In genomic region chr1:116401646-116402176, GRCh38 we compare ENCODE assay signal across 20 cellular contexts. TPM values are rescaled to one million over a fixed set of nuclear protein-coding genes. Genes with fewer than 3 reads are reported as not detected.
A peak's percentile ranks its signal among the peaks of the same experiment; 100 is the strongest.
DNase-seq lines count a peak whose midpoint lies in the region; ATAC-seq and TF ChIP-seq lines count a peak whose summit lies in the region.
"Had no signal": no experiment of that assay in that cellular context is flagged by ENCODE, and none has a peak within 500 bp of the region (broad histone marks: within the 10 kb centered on the region; RNA-seq: fewer than 3 reads in every experiment).

No MANE protein-coding gene starts in this region.

- CTCF ChIA-PET in activated naive CD4-positive, alpha-beta T cell treated with anti-CD3 and anti-CD28 coated beads, Interleukin-2, amount 10 ng/mL, durations not matched to agents 7 days and 5 days (lab: Charles Lee): interaction anchor here (1.7 to 2.8 kb wide), 2 partner anchors 38 to 263 kb away, joined by 3 to 12 read pairs; no protein-coding TSS in a partner anchor
- CTCF ChIA-PET in CD8-positive, alpha-beta memory T cell (lab: Charles Lee): interaction anchor here (0.7 to 2.0 kb wide), 2 partner anchors 10 to 12 kb away, joined by 3 to 5 read pairs; no protein-coding TSS in a partner anchor

- H3K27ac Mint-ChIP-seq in activated naive CD4-positive, alpha-beta T cell treated with anti-CD3 and anti-CD28 coated beads, Interleukin-2, amount 10 ng/mL, durations not matched to agents 7 days and 5 days: peak overlapping the region; percentile 9
- peak overlapping the region; percentile 21 to 95 (median 78) for H3K27ac Mint-ChIP-seq in CD8-positive, alpha-beta memory T cell
- H3K27ac Mint-ChIP-seq in activated T-helper 17 cell treated with anti-CD3 and anti-CD28 coated beads, Interleukin-2, amount 50 U/mL, for 72 hours: peak overlapping the region; percentile 90
- H3K27ac Mint-ChIP-seq: progenitor cell of endocrine pancreas had no signal

- no peak overlapping the region for H3K27ac ChIP-seq in CD8-positive, alpha-beta memory T cell (ENCODE audit: low read depth, low read length)
- peak overlapping the region; percentile 13 for H3K27ac ChIP-seq in hepatocyte
- H3K27ac ChIP-seq in GM23248: no peak overlapping the region
- H3K27ac ChIP-seq: neutrophil, SJCRH30, suprapubic skin had no signal

- ATAC-seq in activated T-helper 17 cell treated with anti-CD3 and anti-CD28 coated beads, Interleukin-2, amount 50 U/mL, for 72 hours (replicated peaks): no peak
- ATAC-seq: Panc1 had no signal

- no peaks in the 10 kb centered on the region for H3K9me3 ChIP-seq in CD8-positive, alpha-beta memory T cell (ENCODE audit: low read length)
- H3K9me3 ChIP-seq in hepatocyte (ENCODE audit: low read depth): no peaks in the 10 kb centered on the region
- no peaks in the 10 kb centered on the region for H3K9me3 ChIP-seq in GM23248 (ENCODE audit: low read depth)
- H3K9me3 ChIP-seq: HAP-1, neutrophil, SJCRH30, suprapubic skin had no signal

- no peak for TF ChIP-seq CTCF in hepatocyte (IDR thresholded peaks at IDR 0.05; ENCODE audit: poor library complexity)

- in situ Hi-C loops in GM23248 (cut with MboI): no loop called here

- H3K4me1 Mint-ChIP-seq in activated naive CD4-positive, alpha-beta T cell treated with anti-CD3 and anti-CD28 coated beads, Interleukin-2, amount 10 ng/mL, durations not matched to agents 7 days and 5 days: peaks cover 18% of the 10 kb centered on the region
- H3K4me1 Mint-ChIP-seq in CD8-positive, alpha-beta memory T cell: peaks cover 17 to 27% (median 25%) of the 10 kb centered on the region in 3 donors
- no peaks in the 10 kb centered on the region for H3K4me1 Mint-ChIP-seq in activated T-helper 17 cell treated with anti-CD3 and anti-CD28 coated beads, Interleukin-2, amount 50 U/mL, for 72 hours

- H3K4me3 Mint-ChIP-seq in activated naive CD4-positive, alpha-beta T cell treated with anti-CD3 and anti-CD28 coated beads, Interleukin-2, amount 10 ng/mL, durations not matched to agents 7 days and 5 days: no peak overlapping the region
- H3K4me3 Mint-ChIP-seq in CD8-positive, alpha-beta memory T cell: no peak overlapping the region
- H3K4me3 Mint-ChIP-seq in activated T-helper 17 cell treated with anti-CD3 and anti-CD28 coated beads, Interleukin-2, amount 50 U/mL, for 72 hours: no peak overlapping the region

- H2AFZ ChIP-seq in hepatocyte (no peak overlapping the region), GM23248 (no peak overlapping the region)

- H3K27me3 Mint-ChIP-seq in activated naive CD4-positive, alpha-beta T cell treated with anti-CD3 and anti-CD28 coated beads, Interleukin-2, amount 10 ng/mL, durations not matched to agents 7 days and 5 days: no peaks in the 10 kb centered on the region
- no peaks in the 10 kb centered on the region for H3K27me3 Mint-ChIP-seq in CD8-positive, alpha-beta memory T cell
- no peaks in the 10 kb centered on the region for H3K27me3 Mint-ChIP-seq in activated T-helper 17 cell treated with anti-CD3 and anti-CD28 coated beads, Interleukin-2, amount 50 U/mL, for 72 hours
- H3K27me3 Mint-ChIP-seq: progenitor cell of endocrine pancreas had no signal

- no peak for DNase-seq in activated naive CD4-positive, alpha-beta T cell treated with anti-CD3 and anti-CD28 coated beads, Interleukin-2, amount 10 ng/mL, durations not matched to agents 7 days and 5 days
- no peak for DNase-seq in activated naive CD4-positive, alpha-beta T cell treated with anti-CD3 and anti-CD28 coated beads, Interleukin-2, amount 50 U/mL, for 16 hours
- DNase-seq in CD8-positive, alpha-beta memory T cell: no peak
- DNase-seq in hepatocyte (ENCODE audit: low spot score) (no peak), GM23248 (no peak), SIG-M5 (lab: John Stamatoyannopoulos, UW) (no peak), putamen (ENCODE audit: low spot score) (no peak)
- DNase-seq: activated effector memory CD4-positive, alpha-beta T cell treated with Interleukin-2 at 50 U/mL for 16 hours; central memory CD4-positive, alpha-beta T cell; dermis blood vessel endothelial cell; NCI-H1092; NCI-H187 treated with DMSO at 0.1 percent for 48 hours; NCI-H526; SJCRH30 had no signal

- no peak overlapping the region for H3K4me3 ChIP-seq in CD8-positive, alpha-beta memory T cell (ENCODE audit: low read length)
- H3K4me3 ChIP-seq in hepatocyte (no peak overlapping the region), GM23248 (no peak overlapping the region)
- H3K4me3 ChIP-seq: HAP-1, SJCRH30, suprapubic skin had no signal

- no peak overlapping the region for H3K9ac ChIP-seq in GM23248

- no peaks in the 10 kb centered on the region for H3K27me3 ChIP-seq in CD8-positive, alpha-beta memory T cell (ENCODE audit: insufficient read depth, low read length, poor library complexity, severe bottlenecking)
- H3K27me3 ChIP-seq in hepatocyte (no peaks in the 10 kb centered on the region), GM23248 (replicated peaks; ENCODE audit: insufficient read depth) (no peaks in the 10 kb centered on the region)
- H3K27me3 ChIP-seq: neutrophil, SJCRH30, suprapubic skin had no signal

- H3F3A ChIP-seq in GM23248 (ENCODE audit: insufficient read depth): peaks cover 26% of the 10 kb centered on the region

- peaks cover 92% of the 10 kb centered on the region for H3K36me3 ChIP-seq in CD8-positive, alpha-beta memory T cell (ENCODE audit: insufficient read depth, low read length)
- H3K36me3 ChIP-seq in hepatocyte (replicated peaks; ENCODE audit: insufficient read depth, low read depth) (peaks cover 6% of the 10 kb centered on the region), GM23248 (ENCODE audit: low read depth) (peaks cover 92% of the 10 kb centered on the region)

- H3K79me2 ChIP-seq in hepatocyte: no peaks in the 10 kb centered on the region
- no peaks in the 10 kb centered on the region for H3K79me2 ChIP-seq in GM23248 (ENCODE audit: insufficient read depth)

- no peaks in the 10 kb centered on the region for H3K9me3 Mint-ChIP-seq in activated naive CD4-positive, alpha-beta T cell treated with anti-CD3 and anti-CD28 coated beads, Interleukin-2, amount 10 ng/mL, durations not matched to agents 7 days and 5 days
- H3K9me3 Mint-ChIP-seq in CD8-positive, alpha-beta memory T cell: no peaks in the 10 kb centered on the region
- no peaks in the 10 kb centered on the region for H3K9me3 Mint-ChIP-seq in activated T-helper 17 cell treated with anti-CD3 and anti-CD28 coated beads, Interleukin-2, amount 50 U/mL, for 72 hours

- 76% methylated on average over 3 of the region's 3 CpGs for WGBS in hepatocyte (ENCODE audit: low lambda C conversion rate, missing lambda C conversion rate)
- WGBS in GM23248 (ENCODE audit: low coverage in 1 of 2, low lambda C conversion rate in 2 of 2, missing lambda C conversion rate in 2 of 2), 2 experiments: 100% methylated on average over 3 of the region's 3 CpGs

- POLR2A ChIA-PET in CD8-positive, alpha-beta memory T cell (lab: Charles Lee): interaction anchor here (1.1 kb wide), 1 partner anchor 13 kb away, joined by 3 read pairs; no protein-coding TSS in a partner anchor

- H3K9me2 ChIP-seq in hepatocyte (replicated peaks; ENCODE audit: insufficient read depth) (no peaks in the 10 kb centered on the region), GM23248 (ENCODE audit: insufficient read depth) (no peaks in the 10 kb centered on the region)

- H4K20me1 ChIP-seq in hepatocyte (ENCODE audit: insufficient read depth, poor library complexity, severe bottlenecking) (no peaks in the 10 kb centered on the region), GM23248 (ENCODE audit: insufficient read depth) (no peaks in the 10 kb centered on the region)

- H3K36me3 Mint-ChIP-seq in activated naive CD4-positive, alpha-beta T cell treated with anti-CD3 and anti-CD28 coated beads, Interleukin-2, amount 10 ng/mL, durations not matched to agents 7 days and 5 days: peaks cover 91% of the 10 kb centered on the region
- peaks cover 26 to 100% (median 52%) of the 10 kb centered on the region in 3 donors for H3K36me3 Mint-ChIP-seq in CD8-positive, alpha-beta memory T cell
- peaks cover 100% of the 10 kb centered on the region for H3K36me3 Mint-ChIP-seq in activated T-helper 17 cell treated with anti-CD3 and anti-CD28 coated beads, Interleukin-2, amount 50 U/mL, for 72 hours (ENCODE audit: low read depth)

- no peak overlapping the region for H3K4me2 ChIP-seq in hepatocyte
- H3K4me2 ChIP-seq in GM23248 (ENCODE audit: unreplicated experiment): no peak overlapping the region

- H3K4me1 ChIP-seq in CD8-positive, alpha-beta memory T cell (ENCODE audit: insufficient read depth, low read length): peaks cover 14% of the 10 kb centered on the region
- no peaks in the 10 kb centered on the region for H3K4me1 ChIP-seq in hepatocyte (ENCODE audit: insufficient read depth)
- no peaks in the 10 kb centered on the region for H3K4me1 ChIP-seq in GM23248 (ENCODE audit: insufficient read depth)
- H3K4me1 ChIP-seq: HAP-1, SJCRH30 had no signal

RNA-seq across cellular contexts. Expression of gene ATP1A1, which starts 28.7 kb away (rescaled TPM):
- total RNA-seq in CD8-positive, alpha-beta memory T cell: 100 to 1,000 TPM; 259 to 263 TPM
- 58.0 TPM for polyA plus RNA-seq in CD8-positive, alpha-beta memory T cell
- total RNA-seq in activated T-helper 17 cell treated with anti-CD3 and anti-CD28 coated beads, Interleukin-2, amount 50 U/mL, for 72 hours: 100 to 1,000 TPM; 206 to 244 TPM
- 559 and 564 TPM in 2 replicates for total RNA-seq in hepatocyte
- polyA plus RNA-seq in hepatocyte: 412 and 415 TPM in 2 replicates
- 50.2 and 66.4 TPM in 2 replicates for total RNA-seq in GM23248 (2014; rRNA removed; shearing (Covaris generic))
- polyA plus RNA-seq in GM23248 (2016; fragmentation: Nextera tagmentation; extraction: Ambion mirVana): 108 and 116 TPM in 2 replicates

Comparison
In these comparisons a context has a peak if more than half of its experiments do, and no peak if none do; other contexts are left out.
1. H3K27ac Mint-ChIP-seq: peak in every context shown above with its lines; median percentile 90 in activated T-helper 17 cell treated with anti-CD3 and anti-CD28 coated beads, Interleukin-2, amount 50 U/mL, for 72 hours; 78 in CD8-positive, alpha-beta memory T cell; 9 in activated naive CD4-positive, alpha-beta T cell treated with anti-CD3 and anti-CD28 coated beads, Interleukin-2, amount 10 ng/mL, durations not matched to agents 7 days and 5 days.